Comparison of ENCODE assay signal across 9 cellular contexts in genomic region chr15:80031841-80032240, GRCh38. TPM values are rescaled to one million over a fixed set of nuclear protein-coding genes. Genes with fewer than 3 reads are reported as not detected.
DNase-seq lines count a peak whose midpoint lies in the region; ATAC-seq, FAIRE-seq and TF ChIP-seq lines count a peak whose summit lies in the region.
"Had no signal": no experiment of that assay in that cellular context is flagged by ENCODE, and none has a peak within 500 bp of the region (broad histone marks: within the 10 kb centered on the region; RNA-seq: fewer than 3 reads in every experiment).

No MANE protein-coding gene starts in this region.

- H4K20me1 ChIP-seq in BLaER1 treated with 17β-estradiol and CSF1 and Interleukin-3, amounts not matched to agents 10 nM and 100 nM: no peaks in the 10 kb centered on the region

- no peak overlapping the region for H3K9ac ChIP-seq in BLaER1 treated with 17β-estradiol and CSF1 and Interleukin-3, amounts not matched to agents 10 nM and 100 nM

- H3K9me3 Mint-ChIP-seq in effector memory CD8-positive, alpha-beta T cell: no peaks in the 10 kb centered on the region

- H3K36me3 Mint-ChIP-seq in effector memory CD8-positive, alpha-beta T cell (ENCODE audit: insufficient read depth): peaks cover 2% of the 10 kb centered on the region

- H3K36me3 ChIP-seq in BLaER1 treated with 17β-estradiol and CSF1 and Interleukin-3, amounts not matched to agents 10 nM and 100 nM: no peaks in the 10 kb centered on the region
- no peaks in the 10 kb centered on the region for H3K36me3 ChIP-seq in ascending aorta
- H3K36me3 ChIP-seq in tibial artery: no peaks in the 10 kb centered on the region
- H3K36me3 ChIP-seq: uterus had no signal

- no peaks in the 10 kb centered on the region for H3K27me3 Mint-ChIP-seq in effector memory CD8-positive, alpha-beta T cell

- H3K9me3 ChIP-seq in BLaER1 treated with 17β-estradiol and CSF1 and Interleukin-3, amounts not matched to agents 10 nM and 100 nM (replicated peaks in 1 of 11): no peaks in the 10 kb centered on the region
- H3K9me3 ChIP-seq in ascending aorta (no peaks in the 10 kb centered on the region), tibial artery (no peaks in the 10 kb centered on the region)
- H3K9me3 ChIP-seq: uterus had no signal

- DNase-seq in GM12891 (ENCODE audit: insufficient read length, low spot score) (no peak), NCI-H510A (lab: John Stamatoyannopoulos, UW) (peak; percentile 53), ascending aorta (ENCODE audit: low spot score in 2 of 2) (no peak), anterior cingulate cortex (lab: John Stamatoyannopoulos, UW) (no peak), posterior cingulate gyrus (no peak), tibial artery (no peak)
- no peak for DNase-seq in effector memory CD8-positive, alpha-beta T cell
- DNase-seq: uterus had no signal

- ATAC-seq in effector memory CD8-positive, alpha-beta T cell (replicated peaks): peak; percentile 39

- H3K27ac ChIP-seq in BLaER1 treated with 17β-estradiol and CSF1 and Interleukin-3, amounts not matched to agents 10 nM and 100 nM: no peak overlapping the region
- H3K27ac ChIP-seq in ascending aorta: no peak overlapping the region
- no peak overlapping the region for H3K27ac ChIP-seq in tibial artery
- H3K27ac ChIP-seq: uterus had no signal

- H3K4me3 Mint-ChIP-seq in effector memory CD8-positive, alpha-beta T cell: peak overlapping the region; percentile 45 to 65

- FAIRE-seq in GM12891 (lab: Jason Lieb, UNC): peak; percentile 45

- TF ChIP-seq CTCF in ascending aorta (IDR thresholded peaks at IDR 0.05) (no peak), tibial artery (IDR thresholded peaks at IDR 0.05) (no peak)

- no peak for TF ChIP-seq POLR2A in GM12891 (IDR thresholded peaks at IDR 0.05; ENCODE audit: low read depth, low read length)

- no peaks in the 10 kb centered on the region for H3K27me3 ChIP-seq in BLaER1 treated with 17β-estradiol and CSF1 and Interleukin-3, amounts not matched to agents 10 nM and 100 nM
- no peaks in the 10 kb centered on the region for H3K27me3 ChIP-seq in ascending aorta
- peaks cover 0 to 7% of the 10 kb centered on the region in 2 donors for H3K27me3 ChIP-seq in tibial artery
- H3K27me3 ChIP-seq: uterus had no signal

- intact Hi-C loops in ascending aorta (cut with DNase I): no loop called here
- intact Hi-C loops in posterior cingulate gyrus (cut with DNase I): no loop called here
- intact Hi-C loops in tibial artery (cut with DNase I; ENCODE audit: low total_unique reads): no loop called here

- peak overlapping the region in 8 of 11 experiments; percentile 16 to 82 (median 60); a peak in 7 of 22 replicates for H3K4me2 ChIP-seq in BLaER1 treated with 17β-estradiol and CSF1 and Interleukin-3, amounts not matched to agents 10 nM and 100 nM

- H3K4me1 ChIP-seq in BLaER1 treated with 17β-estradiol and CSF1 and Interleukin-3, amounts not matched to agents 10 nM and 100 nM: peaks cover 26 to 48% (median 40%) of the 10 kb centered on the region in 10 experiments
- H3K4me1 ChIP-seq in ascending aorta (no peaks in the 10 kb centered on the region), tibial artery (peaks cover 0 to 5% (median 0%) of the 10 kb centered on the region in 4 donors)
- H3K4me1 ChIP-seq: uterus had no signal

- H3K4me1 Mint-ChIP-seq in effector memory CD8-positive, alpha-beta T cell (ENCODE audit: low read depth in 2 of 2): peaks cover 17 to 22% of the 10 kb centered on the region in 2 donors

- H3K4me3 ChIP-seq in BLaER1 treated with 17β-estradiol and CSF1 and Interleukin-3, amounts not matched to agents 10 nM and 100 nM: no peak overlapping the region
- H3K4me3 ChIP-seq in ascending aorta (no peak overlapping the region), tibial artery (no peak overlapping the region)
- H3K4me3 ChIP-seq: uterus had no signal

- peak overlapping the region; percentile 21 to 83 for H3K27ac Mint-ChIP-seq in effector memory CD8-positive, alpha-beta T cell

TF ChIP-seq in GM12891, 5 proteins besides CTCF, POLR2A, EP300 and RAD21:
- no peak for TF ChIP-seq POU2F2 (IDR thresholded peaks at IDR 0.05; ENCODE audit: low read depth, low read length)
- TF ChIP-seq SPI1 (IDR thresholded peaks at IDR 0.05; ENCODE audit: low read depth, low read length): no peak

RNA-seq across cellular contexts. Expression of gene ZFAND6, which starts 27.6 kb away (rescaled TPM):
- 50.3 TPM for polyA plus RNA-seq in GM12891 (2012; ENCODE audit: low read depth, missing spikeins)
- total RNA-seq in ascending aorta: 49.6 TPM
